31 cellular contexts compared by ENCODE assay signal in the genomic region with DNA sequence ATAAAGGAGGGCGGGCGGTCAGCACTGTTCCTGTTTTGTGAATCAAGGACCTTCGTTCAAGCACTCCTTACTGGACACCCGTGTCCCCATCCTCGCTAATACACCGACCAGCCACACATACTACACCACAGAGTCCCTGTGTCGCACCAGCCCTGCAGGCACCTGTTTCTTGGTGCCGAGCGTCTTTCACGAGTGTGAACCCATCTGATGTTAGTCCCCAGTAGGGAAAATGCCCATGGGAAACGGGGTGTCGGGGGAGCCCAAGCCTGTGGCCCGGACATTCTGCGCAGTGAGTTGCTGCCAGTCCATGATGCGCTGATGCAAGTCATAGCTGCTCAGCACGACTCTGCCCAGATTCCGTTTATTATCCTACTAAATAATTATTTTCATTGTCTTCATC.
"Had no signal": no experiment of that assay in that cellular context is flagged by ENCODE, and none has a peak within 500 bp of the region (broad histone marks: within the 10 kb centered on the region; RNA-seq: fewer than 3 reads in every experiment).

No MANE protein-coding gene starts in this region.

- H3K27ac ChIP-seq: adrenal gland, body of pancreas, breast epithelium, SJSA1 had no signal

- H3K9me3 ChIP-seq: adrenal gland, body of pancreas, breast epithelium, SJSA1, SK-N-SH had no signal

- H3K36me3 Mint-ChIP-seq: activated CD4-positive, alpha-beta memory T cell treated with anti-CD3 and anti-CD28 coated beads for 36 hours; activated CD8-positive, alpha-beta memory T cell treated with anti-CD3 and anti-CD28 coated beads, Interleukin-2, amount 10 ng/mL, durations not matched to agents 7 days and 5 days; activated naive CD4-positive, alpha-beta T cell treated with anti-CD3 and anti-CD28 coated beads, Interleukin-2, amount 50 U/mL, for 72 hours had no signal

- H3K9me3 Mint-ChIP-seq: activated CD4-positive, alpha-beta memory T cell treated with anti-CD3 and anti-CD28 coated beads for 36 hours; activated naive CD4-positive, alpha-beta T cell treated with anti-CD3 and anti-CD28 coated beads for 36 hours; activated naive CD4-positive, alpha-beta T cell treated with anti-CD3 and anti-CD28 coated beads, Interleukin-2, amount 50 U/mL, for 72 hours; activated T-cell treated with anti-CD3 and anti-CD28 coated beads, Interleukin-2, amount 50 U/mL, for 72 hours; activated T-helper 17 cell treated with anti-CD3 and anti-CD28 coated beads, Interleukin-2, amount 50 U/mL, for 72 hours; T-helper 1 cell treated with Interleukin-12 subunit alpha and Interleukin-12 subunit beta and Interleukin-4 antibody, amounts not matched to agents 30 μg/mL and 1 μg/mL, for 36 hours; T-helper 2 cell treated with Interferon-gamma antibody and Interleukin-4, amounts not matched to agents 5 μg/mL and 100 μg/mL, for 36 hours had no signal

- H3K4me3 Mint-ChIP-seq: activated CD4-positive, alpha-beta memory T cell treated with anti-CD3 and anti-CD28 coated beads for 36 hours; activated CD4-positive, alpha-beta T cell treated with anti-CD3 and anti-CD28 coated beads for 36 hours; activated CD8-positive, alpha-beta memory T cell treated with anti-CD3 and anti-CD28 coated beads, Interleukin-2, amount 10 ng/mL, durations not matched to agents 7 days and 5 days; activated naive CD4-positive, alpha-beta T cell treated with anti-CD3 and anti-CD28 coated beads for 36 hours; activated T-cell treated with anti-CD3 and anti-CD28 coated beads, Interleukin-2, amount 50 U/mL, for 72 hours; activated T-helper 17 cell treated with anti-CD3 and anti-CD28 coated beads, Interleukin-2, amount 50 U/mL, for 72 hours; T-helper 1 cell treated with Interleukin-12 subunit alpha and Interleukin-12 subunit beta and Interleukin-4 antibody, amounts not matched to agents 30 μg/mL and 1 μg/mL, for 36 hours; T-helper 2 cell treated with Interferon-gamma antibody and Interleukin-4, amounts not matched to agents 5 μg/mL and 100 μg/mL, for 36 hours had no signal

- H3K9ac ChIP-seq: SK-N-SH had no signal

- H3K36me3 ChIP-seq: adrenal gland, breast epithelium, SJSA1 had no signal

- DNase-seq: activated CD4-positive, alpha-beta memory T cell treated with anti-CD3 and anti-CD28 coated beads for 36 hours; activated CD4-positive, alpha-beta T cell treated with anti-CD3 and anti-CD28 coated beads for 36 hours; activated CD4-positive, alpha-beta T cell treated with anti-CD3 and anti-CD28 coated beads, Interleukin-2, amount 50 U/mL, for 1 hour; activated CD8-positive, alpha-beta memory T cell treated with anti-CD3 and anti-CD28 coated beads, Interleukin-2, amount 10 ng/mL, durations not matched to agents 7 days and 5 days; activated gamma-delta T cell; activated naive CD4-positive, alpha-beta T cell treated with anti-CD3 and anti-CD28 coated beads for 36 hours; activated T-cell treated with anti-CD3 and anti-CD28 coated beads, Interleukin-2, amount 50 U/mL, for 1 hour; activated T-cell treated with anti-CD3 and anti-CD28 coated beads, Interleukin-2, amount 50 U/mL, for 72 hours; adrenal gland; body of pancreas; IMR-90; NCI-H1105; NCI-H1417 treated with DMSO at 0.1 percent for 48 hours; NCI-H187 treated with DMSO at 0.1 percent for 48 hours; NCI-H2081; NCI-H2171 treated with DMSO at 0.1 percent for 48 hours; NCI-H2227 treated with DMSO at 0.1 percent for 48 hours; NCI-H446; NCI-H510A treated with DMSO at 0.1 percent for 48 hours; SHP77 treated with DMSO at 0.1 percent for 48 hours; SK-N-SH had no signal

- H3K27me3 ChIP-seq: adrenal gland, body of pancreas, breast epithelium had no signal

- ATAC-seq: activated CD4-positive, alpha-beta T cell treated with anti-CD3 and anti-CD28 coated beads for 36 hours; activated CD8-positive, alpha-beta memory T cell treated with anti-CD3 and anti-CD28 coated beads, Interleukin-2, amount 10 ng/mL, durations not matched to agents 7 days and 5 days; activated naive CD4-positive, alpha-beta T cell treated with anti-CD3 and anti-CD28 coated beads, Interleukin-2, amount 50 U/mL, for 72 hours; activated T-cell treated with anti-CD3 and anti-CD28 coated beads, Interleukin-2, amount 50 U/mL, for 72 hours; activated T-helper 17 cell treated with anti-CD3 and anti-CD28 coated beads, Interleukin-2, amount 50 U/mL, for 72 hours; body of pancreas; K562; Panc1 had no signal

- H3K4me3 ChIP-seq: adrenal gland, body of pancreas, breast epithelium, K562, SJSA1 had no signal

- H3K27ac Mint-ChIP-seq: activated CD4-positive, alpha-beta memory T cell treated with anti-CD3 and anti-CD28 coated beads for 36 hours; activated CD4-positive, alpha-beta T cell treated with anti-CD3 and anti-CD28 coated beads for 36 hours; activated CD8-positive, alpha-beta memory T cell treated with anti-CD3 and anti-CD28 coated beads, Interleukin-2, amount 10 ng/mL, durations not matched to agents 7 days and 5 days; activated naive CD4-positive, alpha-beta T cell treated with anti-CD3 and anti-CD28 coated beads for 36 hours; activated naive CD4-positive, alpha-beta T cell treated with anti-CD3 and anti-CD28 coated beads, Interleukin-2, amount 50 U/mL, for 72 hours; activated T-cell treated with anti-CD3 and anti-CD28 coated beads, Interleukin-2, amount 50 U/mL, for 72 hours; activated T-helper 17 cell treated with anti-CD3 and anti-CD28 coated beads, Interleukin-2, amount 50 U/mL, for 72 hours; T-helper 1 cell treated with Interleukin-12 subunit alpha and Interleukin-12 subunit beta and Interleukin-4 antibody, amounts not matched to agents 30 μg/mL and 1 μg/mL, for 36 hours; T-helper 2 cell treated with Interferon-gamma antibody and Interleukin-4, amounts not matched to agents 5 μg/mL and 100 μg/mL, for 36 hours had no signal

- FAIRE-seq: astrocyte, K562, TTC549 had no signal

- H3K4me1 ChIP-seq: adrenal gland, body of pancreas, breast epithelium, SJSA1 had no signal

- H3K4me1 Mint-ChIP-seq: activated CD4-positive, alpha-beta T cell treated with anti-CD3 and anti-CD28 coated beads for 36 hours; activated CD8-positive, alpha-beta memory T cell treated with anti-CD3 and anti-CD28 coated beads, Interleukin-2, amount 10 ng/mL, durations not matched to agents 7 days and 5 days; activated T-helper 17 cell treated with anti-CD3 and anti-CD28 coated beads, Interleukin-2, amount 50 U/mL, for 72 hours had no signal
